In genomic region chr19:2270157-2270571, GRCh38 we compare ENCODE assay signal across 1 cellular context.
TF ChIP-seq lines count a peak whose summit lies in the region.

No MANE protein-coding gene starts in this region.

TF ChIP-seq in A549, 52 proteins besides CTCF, POLR2A, EP300 and RAD21 (continued from another document):
- TF ChIP-seq, protein P1, sequence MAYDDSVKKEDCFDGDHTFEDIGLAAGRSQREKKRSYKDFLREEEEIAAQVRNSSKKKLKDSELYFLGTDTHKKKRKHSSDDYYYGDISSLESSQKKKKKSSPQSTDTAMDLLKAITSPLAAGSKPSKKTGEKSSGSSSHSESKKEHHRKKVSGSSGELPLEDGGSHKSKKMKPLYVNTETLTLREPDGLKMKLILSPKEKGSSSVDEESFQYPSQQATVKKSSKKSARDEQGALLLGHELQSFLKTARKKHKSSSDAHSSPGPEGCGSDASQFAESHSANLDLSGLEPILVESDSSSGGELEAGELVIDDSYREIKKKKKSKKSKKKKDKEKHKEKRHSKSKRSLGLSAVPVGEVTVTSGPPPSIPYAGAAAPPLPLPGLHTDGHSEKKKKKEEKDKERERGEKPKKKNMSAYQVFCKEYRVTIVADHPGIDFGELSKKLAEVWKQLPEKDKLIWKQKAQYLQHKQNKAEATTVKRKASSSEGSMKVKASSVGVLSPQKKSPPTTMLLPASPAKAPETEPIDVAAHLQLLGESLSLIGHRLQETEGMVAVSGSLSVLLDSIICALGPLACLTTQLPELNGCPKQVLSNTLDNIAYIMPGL (CRISPR knock-in tag; IDR thresholded peaks at IDR 0.05; ENCODE audit: borderline replicate concordance), result no peak
- TF ChIP-seq KDM1A (IDR thresholded peaks at IDR 0.05; ENCODE audit: low read depth) (no peak), CBX8 (IDR thresholded peaks at IDR 0.05) (no peak), RFX5 (IDR thresholded peaks at IDR 0.05) (no peak)
